ENCODE assay signal across 10 cellular contexts in genomic region chr1:227541129-227541528, GRCh38. TPM values are rescaled to one million over a fixed set of nuclear protein-coding genes. Genes with fewer than 3 reads are reported as not detected.
DNase-seq lines count a peak whose midpoint lies in the region; ATAC-seq and TF ChIP-seq lines count a peak whose summit lies in the region.
"Had no signal": no experiment of that assay in that cellular context is flagged by ENCODE, and none has a peak within 500 bp of the region (broad histone marks: within the 10 kb centered on the region; RNA-seq: fewer than 3 reads in every experiment).

No MANE protein-coding gene starts in this region.

- 0 out of 2 replicates have a peak, but pooled peaks cover 6% of the 10 kb centered on the region for H3K79me2 ChIP-seq in SK-N-SH (ENCODE audit: insufficient read depth)

- 0 out of 2 replicates have a peak, but pooled peaks cover 7% of the 10 kb centered on the region for H3K9me3 ChIP-seq in SK-N-SH
- H3K9me3 ChIP-seq in psoas muscle = peaks cover 14% of the 10 kb centered on the region
- H3K9me3 ChIP-seq in lower lobe of right lung = no peaks in the 10 kb centered on the region

- H3K36me3 ChIP-seq in SK-N-SH (replicated peaks in 1 of 2; ENCODE audit: control insufficient read depth in 1 of 2, insufficient read depth in 2 of 2, low read length in 1 of 2) (peaks cover 2 to 3% of the 10 kb centered on the region in 2 experiments), psoas muscle (ENCODE audit: insufficient read depth in 1 of 2, low read depth in 1 of 2) (no peaks in the 10 kb centered on the region), lower lobe of right lung (no peaks in the 10 kb centered on the region)
- H3K36me3 ChIP-seq: gastrocnemius medialis had no signal

- intact Hi-C loops in psoas muscle (cut with DNase I) (loop anchor here in 1 of 2 donors (5.0 kb wide), 1 partner anchor 411 kb away; no protein-coding TSS in a partner anchor), lower lobe of right lung (cut with DNase I) (no loop called here)

- H3K9me3 Mint-ChIP-seq in IgD-negative memory B cell = peaks cover 0 to 1% (median 0%) of the 10 kb centered on the region in 3 donors
- H3K9me3 Mint-ChIP-seq in effector memory CD8-positive, alpha-beta T cell = no peaks in the 10 kb centered on the region

- H4K20me1 ChIP-seq in SK-N-SH (ENCODE audit: insufficient read depth) = no peaks in the 10 kb centered on the region

- POLR2A ChIA-PET in SK-N-SH (lab: Yijun Ruan, JAX) = interaction anchor here (1.6 kb wide), 1 partner anchor 23 kb away, joined by 4 read pairs; the partner anchor contains the start of gene ZNF678

- H3K4me1 Mint-ChIP-seq in IgD-negative memory B cell = peaks cover 0 to 8% (median 3%) of the 10 kb centered on the region in 3 donors
- H3K4me1 Mint-ChIP-seq in effector memory CD8-positive, alpha-beta T cell (ENCODE audit: low read depth in 2 of 2) = peaks cover 0 to 6% of the 10 kb centered on the region in 2 donors

- H3K9me2 ChIP-seq in SK-N-SH = no peaks in the 10 kb centered on the region

- H3K36me3 Mint-ChIP-seq in IgD-negative memory B cell = no peaks in the 10 kb centered on the region
- H3K36me3 Mint-ChIP-seq in effector memory CD8-positive, alpha-beta T cell (ENCODE audit: insufficient read depth) = peaks cover 6% of the 10 kb centered on the region

- 0 out of 2 replicates have a peak overlapping the region, but pooled peaks have one; percentile 96 for H3K4me2 ChIP-seq in SK-N-SH

- H3K27me3 Mint-ChIP-seq in IgD-negative memory B cell = no peaks in the 10 kb centered on the region
- no peaks in the 10 kb centered on the region for H3K27me3 Mint-ChIP-seq in effector memory CD8-positive, alpha-beta T cell

- H3K4me1 ChIP-seq in SK-N-SH (ENCODE audit: control insufficient read depth in 1 of 2, insufficient read depth in 2 of 2, low read depth in 1 of 2, low read length in 1 of 2) = peaks cover 0 to 15% of the 10 kb centered on the region in 2 experiments; a peak in 3 of 4 replicates
- peaks cover 8% of the 10 kb centered on the region for H3K4me1 ChIP-seq in psoas muscle
- H3K4me1 ChIP-seq in lower lobe of right lung = peaks cover 13% of the 10 kb centered on the region

- no peak for TF ChIP-seq RAD21 in SK-N-SH (IDR thresholded peaks at IDR 0.05; ENCODE audit: low read length)

- peak overlapping the region; percentile 62 to 78 (median 70) for H3K4me3 Mint-ChIP-seq in IgD-negative memory B cell
- peak overlapping the region; percentile 48 to 56 for H3K4me3 Mint-ChIP-seq in effector memory CD8-positive, alpha-beta T cell

- H3K4me3 ChIP-seq in SK-N-SH (ENCODE audit: low read depth in 2 of 2, low read length in 1 of 2) (peak overlapping the region in 1 of 2 experiments; percentile 83; a peak in 2 of 4 replicates), psoas muscle (peak overlapping the region; percentile 94), lower lobe of right lung (no peak overlapping the region)

- H3K27ac Mint-ChIP-seq in IgD-negative memory B cell = no peak overlapping the region
- H3K27ac Mint-ChIP-seq in effector memory CD8-positive, alpha-beta T cell = no peak overlapping the region

- H3K27ac ChIP-seq in SK-N-SH (ENCODE audit: low read depth in 2 of 2, low read length in 1 of 2) (no peak overlapping the region; a peak in 1 of 4 replicates), psoas muscle (no peak overlapping the region), lower lobe of right lung (no peak overlapping the region)

- H3K27me3 ChIP-seq in SK-N-SH (ENCODE audit: insufficient read depth) = no peaks in the 10 kb centered on the region
- H3K27me3 ChIP-seq in psoas muscle (ENCODE audit: insufficient read depth in 3 of 3, low read length in 2 of 3) = no peaks in the 10 kb centered on the region
- no peaks in the 10 kb centered on the region for H3K27me3 ChIP-seq in lower lobe of right lung (ENCODE audit: low read depth)
- H3K27me3 ChIP-seq: gastrocnemius medialis had no signal

- DNase-seq in SK-N-SH (no peak), psoas muscle (no peak), DMS153 (lab: John Stamatoyannopoulos, UW) (no peak), lower lobe of right lung (no peak)
- no peak for DNase-seq in effector memory CD8-positive, alpha-beta T cell
- DNase-seq: gastrocnemius medialis, NCI-H2029 had no signal

- ATAC-seq in SK-N-SH treated with all-trans-retinoic acid at 6 μM for 48 hours (no peak), psoas muscle (no peak), HG03095 (IDR thresholded peaks at IDR 0.05; ENCODE audit: unreplicated experiment) (no peak), lower lobe of right lung (no peak)
- ATAC-seq in effector memory CD8-positive, alpha-beta T cell (replicated peaks) = no peak

- CTCF ChIA-PET in SK-N-SH (lab: Yijun Ruan, JAX) = interaction anchor here (0.9 to 1.5 kb wide), 4 partner anchors 16 to 253 kb away, joined by 3 to 7 read pairs (median 4); partner anchors contain the start of gene ZNF678

- H2AFZ ChIP-seq in SK-N-SH (ENCODE audit: low read depth) = no peak overlapping the region; the same call in 1 of the 2 replicates

- no peak for TF ChIP-seq CTCF in SK-N-SH (IDR thresholded peaks at IDR 0.05)
- no peak for TF ChIP-seq CTCF in psoas muscle (IDR thresholded peaks at IDR 0.05)
- TF ChIP-seq CTCF in lower lobe of right lung (IDR thresholded peaks at IDR 0.05) = no peak

- no peaks in the 10 kb centered on the region for H3F3A ChIP-seq in SK-N-SH (replicated peaks; ENCODE audit: insufficient read depth)

- no peak for TF ChIP-seq EP300 in SK-N-SH (IDR thresholded peaks at IDR 0.05; ENCODE audit: borderline replicate concordance in 1 of 2, low read depth in 1 of 2, low read length in 1 of 2)

- no peak overlapping the region for H3K9ac ChIP-seq in SK-N-SH

- 95% methylated on average over 5 of the region's 5 CpGs for WGBS in SK-N-SH (ENCODE audit: low lambda C conversion rate)
- WGBS in psoas muscle, 3 donors = 92 to 95% (median 92%) methylated on average over 5 of the region's 5 CpGs

TF ChIP-seq in SK-N-SH, 30 proteins besides CTCF, POLR2A, EP300 and RAD21:
- no peak for TF ChIP-seq SMC3 (IDR thresholded peaks at IDR 0.05; ENCODE audit: low read depth, low read length)
- no peak for TF ChIP-seq NFIC (IDR thresholded peaks at IDR 0.05; ENCODE audit: borderline replicate concordance)
- TF ChIP-seq CHD2 (IDR thresholded peaks at IDR 0.05; ENCODE audit: low read length, partially characterized antibody) = no peak
- no peak for TF ChIP-seq USF2 (IDR thresholded peaks at IDR 0.05; ENCODE audit: borderline replicate concordance, low read depth, low read length)
- TF ChIP-seq GATA2 (CRISPR knock-in tag; IDR thresholded peaks at IDR 0.05) = no peak
- TF ChIP-seq EZH2phosphoT487 (IDR thresholded peaks at IDR 0.05; ENCODE audit: borderline replicate concordance, low read depth) = no peak
- TF ChIP-seq RCOR1 (IDR thresholded peaks at IDR 0.05; ENCODE audit: low read length) = no peak
- no peak for TF ChIP-seq RFX5 (IDR thresholded peaks at IDR 0.05; ENCODE audit: low read length)
- TF ChIP-seq RXRA (IDR thresholded peaks at IDR 0.05; ENCODE audit: borderline replicate concordance, low read depth) = no peak
- no peak for TF ChIP-seq USF1 (IDR thresholded peaks at IDR 0.05; ENCODE audit: borderline replicate concordance, low read depth)

TF ChIP-seq in SK-N-SH treated with all-trans-retinoic acid at 6 μM for 48 hours, 23 proteins besides CTCF, POLR2A, EP300 and RAD21:
- TF ChIP-seq TOX (CRISPR knock-in tag; IDR thresholded peaks at IDR 0.05; ENCODE audit: borderline replicate concordance) = no peak

RNA-seq across cellular contexts. Expression of gene ZNF678, which starts 22.2 kb away (rescaled TPM):
- polyA plus RNA-seq in SK-N-SH (2012; rRNA removed) (1.3 and 1.7 TPM in 2 replicates), IgD-negative memory B cell (9.3 TPM), psoas muscle (1 to 10 TPM; 1.2 to 2.6 (median 2.1) TPM)
- 1.3 and 1.8 TPM in 2 replicates for polyA plus RNA-seq in SK-N-SH (2012; cell fraction: cytosol; rRNA removed)
- polyA plus RNA-seq in SK-N-SH (2012; cell fraction: nucleus; rRNA removed) = 1.1 and 1.5 TPM in 2 replicates
- total RNA-seq in psoas muscle (1 to 10 TPM; 3.0 to 5.0 (median 4.2) TPM), lower lobe of right lung (9.0 TPM)
